8 cellular contexts compared by ENCODE assay signal in the genomic region with DNA sequence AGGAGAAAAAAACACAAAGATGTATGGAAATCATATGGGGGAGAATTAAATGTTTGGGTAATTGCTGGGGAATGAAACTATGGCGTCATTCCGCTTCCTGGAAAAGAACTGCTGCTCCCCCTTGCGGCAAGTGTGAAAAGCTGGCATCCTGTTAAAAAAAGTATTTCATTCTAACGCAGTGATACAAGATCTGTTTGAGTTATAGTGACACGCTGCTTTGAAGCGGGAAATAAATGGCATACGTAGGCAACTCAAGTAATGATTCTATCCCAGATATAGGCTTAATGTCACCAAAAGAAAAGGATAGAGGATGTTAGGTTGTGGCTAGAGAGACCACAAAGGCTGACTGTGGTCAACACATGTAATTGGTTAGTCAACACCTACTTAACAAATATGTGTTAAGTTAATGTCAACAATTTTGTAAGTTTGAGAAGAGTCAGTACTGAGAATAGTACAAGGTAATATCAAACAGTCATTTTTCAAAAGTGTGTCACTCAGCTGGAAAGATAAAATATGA.
DNase-seq lines count a peak whose midpoint lies in the region; ATAC-seq and TF ChIP-seq lines count a peak whose summit lies in the region.

No MANE protein-coding gene starts in this region.

- H3K4me3 ChIP-seq in fibroblast of mammary gland (ENCODE audit: control insufficient read depth, low read depth, low read length), result no peak overlapping the region

- CTCF ChIA-PET in activated CD8-positive, alpha-beta memory T cell treated with anti-CD3 and anti-CD28 coated beads, Interleukin-2, amount 10 ng/mL, durations not matched to agents 7 days and 5 days (lab: Charles Lee), result interaction anchor here (0.8 to 2.1 kb wide), 5 partner anchors 9 to 166 kb away, joined by 3 to 8 read pairs (median 4); no protein-coding TSS in a partner anchor

- TF ChIP-seq CTCF in GM12801 (IDR thresholded peaks at IDR 0.05; ENCODE audit: extremely low read depth, insufficient read length) (peak; percentile 15), fibroblast of mammary gland (conservative IDR thresholded peaks at IDR 0.05; ENCODE audit: control insufficient read depth, insufficient read depth, low read depth, low read length) (peak; percentile 89), neural crest cell (conservative IDR thresholded peaks at IDR 0.05) (peak; percentile 92), type B pancreatic cell (conservative IDR thresholded peaks at IDR 0.05) (peak; percentile 90)

- peaks cover 10% of the 10 kb centered on the region for H3K4me1 Mint-ChIP-seq in activated CD8-positive, alpha-beta memory T cell treated with anti-CD3 and anti-CD28 coated beads, Interleukin-2, amount 10 ng/mL, durations not matched to agents 7 days and 5 days
- H3K4me1 Mint-ChIP-seq in neural crest cell, result no peaks in the 10 kb centered on the region
- peaks cover 6% of the 10 kb centered on the region for H3K4me1 Mint-ChIP-seq in type B pancreatic cell (ENCODE audit: unreplicated experiment)

- peak; percentile 58 for ATAC-seq in HG02763 (IDR thresholded peaks at IDR 0.05; ENCODE audit: unreplicated experiment)
- ATAC-seq in activated CD8-positive, alpha-beta memory T cell treated with anti-CD3 and anti-CD28 coated beads, Interleukin-2, amount 10 ng/mL, durations not matched to agents 7 days and 5 days, result peak; percentile 82

- H3K27ac Mint-ChIP-seq in activated CD8-positive, alpha-beta memory T cell treated with anti-CD3 and anti-CD28 coated beads, Interleukin-2, amount 10 ng/mL, durations not matched to agents 7 days and 5 days, result no peak overlapping the region
- no peak overlapping the region for H3K27ac Mint-ChIP-seq in neural crest cell (ENCODE audit: unreplicated experiment)
- peak overlapping the region; percentile 75 for H3K27ac Mint-ChIP-seq in type B pancreatic cell

- no peak overlapping the region for H3K4me3 Mint-ChIP-seq in activated CD8-positive, alpha-beta memory T cell treated with anti-CD3 and anti-CD28 coated beads, Interleukin-2, amount 10 ng/mL, durations not matched to agents 7 days and 5 days
- no peak overlapping the region for H3K4me3 Mint-ChIP-seq in neural crest cell
- peak overlapping the region; percentile 6 for H3K4me3 Mint-ChIP-seq in type B pancreatic cell

- H3K36me3 Mint-ChIP-seq in activated CD8-positive, alpha-beta memory T cell treated with anti-CD3 and anti-CD28 coated beads, Interleukin-2, amount 10 ng/mL, durations not matched to agents 7 days and 5 days, result no peaks in the 10 kb centered on the region
- H3K36me3 Mint-ChIP-seq in neural crest cell (ENCODE audit: low read depth) (peaks cover under 1% of the 10 kb centered on the region), type B pancreatic cell (no peaks in the 10 kb centered on the region)

- DNase-seq in NCI-H526 treated with DMSO at 0.1 percent for 48 hours (lab: John Stamatoyannopoulos, UW) (peak; percentile 11), fibroblast of mammary gland (ENCODE audit: low read depth) (peak; percentile 78), neural crest cell (ENCODE audit: low read depth, low spot score) (peak; percentile 59), type B pancreatic cell (ENCODE audit: extremely low spot score, unreplicated experiment) (no peak), epidermal melanocyte (ENCODE audit: insufficient read length, low spot score) (no peak)
- DNase-seq in activated CD8-positive, alpha-beta memory T cell treated with anti-CD3 and anti-CD28 coated beads, Interleukin-2, amount 10 ng/mL, durations not matched to agents 7 days and 5 days, result peak; percentile 56

- H3K9me3 Mint-ChIP-seq in activated CD8-positive, alpha-beta memory T cell treated with anti-CD3 and anti-CD28 coated beads, Interleukin-2, amount 10 ng/mL, durations not matched to agents 7 days and 5 days (ENCODE audit: low read depth), result no peaks in the 10 kb centered on the region
- peaks cover 3% of the 10 kb centered on the region for H3K9me3 Mint-ChIP-seq in neural crest cell
- H3K9me3 Mint-ChIP-seq in type B pancreatic cell, result peaks cover 6% of the 10 kb centered on the region

- H3K27me3 Mint-ChIP-seq in activated CD8-positive, alpha-beta memory T cell treated with anti-CD3 and anti-CD28 coated beads, Interleukin-2, amount 10 ng/mL, durations not matched to agents 7 days and 5 days, result peaks cover 36% of the 10 kb centered on the region
- H3K27me3 Mint-ChIP-seq in neural crest cell (ENCODE audit: low read depth), result no peaks in the 10 kb centered on the region
- H3K27me3 Mint-ChIP-seq in type B pancreatic cell, result no peaks in the 10 kb centered on the region

Comparison
In these comparisons a context has a peak if more than half of its experiments do, and no peak if none do; other contexts are left out.
1. CTCF ChIP-seq: peak in every context shown above with its lines; median percentile 92 in neural crest cell; 90 in type B pancreatic cell; 89 in fibroblast of mammary gland; 15 in GM12801.
2. DNase-seq: peak in NCI-H526 treated with DMSO at 0.1 percent for 48 hours (single experiment), activated CD8-positive, alpha-beta memory T cell treated with anti-CD3 and anti-CD28 coated beads, Interleukin-2, amount 10 ng/mL, durations not matched to agents 7 days and 5 days (single experiment), fibroblast of mammary gland (single experiment) and neural crest cell (single experiment); none in type B pancreatic cell (single experiment) and epidermal melanocyte (single experiment).